8 cellular contexts compared by ENCODE assay signal in genomic region chr19:14249012-14249754, GRCh38. TPM values are rescaled to one million over a fixed set of nuclear protein-coding genes. Genes with fewer than 3 reads are reported as not detected.
DNase-seq lines count a peak whose midpoint lies in the region; ATAC-seq and TF ChIP-seq lines count a peak whose summit lies in the region.
"Not testable (repeated sequence)": the region's sequence is repeated elsewhere in the genome, so short reads cannot be mapped to it uniquely, and the experiment has no call there.

No MANE protein-coding gene starts in this region.

- H3K4me3 ChIP-seq in CD8-positive, alpha-beta memory T cell (ENCODE audit: low read length) = peak overlapping the region; percentile 50
- H3K4me3 ChIP-seq in PC-3 (ENCODE audit: low read length) (peak overlapping the region; percentile 62), iPS-15b (ENCODE audit: low read depth, low read length) (peak overlapping the region; percentile 52), stomach (peak overlapping the region; percentile 48 to 59 (median 56))

- ATAC-seq in PC-3 = peak; percentile 48

- TSS peak; percentile 37 for BruUV-seq in PC-3 (replicated peaks; lab: Mats Ljungman, UMichigan)

- not testable (repeated sequence) for H3K27me3 Mint-ChIP-seq in CD8-positive, alpha-beta memory T cell; activated T-cell treated with anti-CD3 and anti-CD28 coated beads, Interleukin-2, amount 50 U/mL, for 24 hours
- H3K27me3 Mint-ChIP-seq in dendritic cell treated with granulocyte-macrophage colony-stimulating factor and Interleukin-4, amounts not matched to agents 40 ng/mL and 50 ng/mL, for 4 days = peaks cover 60% of the 10 kb centered on the region

- H3K9me3 Mint-ChIP-seq in CD8-positive, alpha-beta memory T cell; activated T-cell treated with anti-CD3 and anti-CD28 coated beads, Interleukin-2, amount 50 U/mL, for 24 hours; dendritic cell treated with granulocyte-macrophage colony-stimulating factor and Interleukin-4, amounts not matched to agents 40 ng/mL and 50 ng/mL, for 4 days: not testable (repeated sequence)

- not testable (repeated sequence) for TF ChIP-seq EP300 in stomach (IDR thresholded peaks at IDR 0.05)

- TF ChIP-seq POLR2A in stomach (IDR thresholded peaks at IDR 0.05) = not testable (repeated sequence)

- H3K27me3 ChIP-seq in CD8-positive, alpha-beta memory T cell (ENCODE audit: insufficient read depth, low read length, poor library complexity, severe bottlenecking); PC-3 (ENCODE audit: low read length); iPS-15b (ENCODE audit: control insufficient read depth, insufficient read depth, low read length): not testable (repeated sequence)
- H3K27me3 ChIP-seq in stomach = peaks cover 0 to 36% (median 20%) of the 10 kb centered on the region in 3 donors

- peak overlapping the region; percentile 40 to 91 (median 72) for H3K4me3 Mint-ChIP-seq in CD8-positive, alpha-beta memory T cell
- H3K4me3 Mint-ChIP-seq in activated T-cell treated with anti-CD3 and anti-CD28 coated beads, Interleukin-2, amount 50 U/mL, for 24 hours = not testable (repeated sequence)
- H3K4me3 Mint-ChIP-seq in dendritic cell treated with granulocyte-macrophage colony-stimulating factor and Interleukin-4, amounts not matched to agents 40 ng/mL and 50 ng/mL, for 4 days = peak overlapping the region; percentile 52

- H3K27ac Mint-ChIP-seq in CD8-positive, alpha-beta memory T cell = peak overlapping the region in 4 of 8 donors; percentile 42 to 77 (median 52)
- H3K27ac Mint-ChIP-seq in activated T-cell treated with anti-CD3 and anti-CD28 coated beads, Interleukin-2, amount 50 U/mL, for 24 hours = peak overlapping the region; percentile 72
- H3K27ac Mint-ChIP-seq in dendritic cell treated with granulocyte-macrophage colony-stimulating factor and Interleukin-4, amounts not matched to agents 40 ng/mL and 50 ng/mL, for 4 days = not testable (repeated sequence)

- H3K27ac ChIP-seq in CD8-positive, alpha-beta memory T cell (ENCODE audit: low read depth, low read length); PC-3 (ENCODE audit: low read length): not testable (repeated sequence)
- H3K27ac ChIP-seq in stomach = peak overlapping the region in 3 of 5 donors; percentile 53 to 72 (median 70)

- H3K9ac ChIP-seq in PC-3 (ENCODE audit: low read length) (peak overlapping the region; percentile 70), iPS-15b (ENCODE audit: low read depth, low read length) (peak overlapping the region; percentile 65)

- H3K79me2 ChIP-seq in PC-3 (ENCODE audit: low read length) = not testable (repeated sequence)

- H3K4me1 Mint-ChIP-seq in CD8-positive, alpha-beta memory T cell = peaks cover 6 to 12% (median 7%) of the 10 kb centered on the region in 3 donors
- H3K4me1 Mint-ChIP-seq in activated T-cell treated with anti-CD3 and anti-CD28 coated beads, Interleukin-2, amount 50 U/mL, for 24 hours (ENCODE audit: low read depth) = peaks cover 10% of the 10 kb centered on the region
- peaks cover 24% of the 10 kb centered on the region for H3K4me1 Mint-ChIP-seq in dendritic cell treated with granulocyte-macrophage colony-stimulating factor and Interleukin-4, amounts not matched to agents 40 ng/mL and 50 ng/mL, for 4 days (ENCODE audit: low read depth)

- CTCF ChIA-PET in CD8-positive, alpha-beta memory T cell (lab: Charles Lee); PC-3 (lab: Charles Lee): not testable (repeated sequence)

- H3K4me2 ChIP-seq in PC-3 (ENCODE audit: low read length) = peak overlapping the region; percentile 88

- H3K36me3 Mint-ChIP-seq in CD8-positive, alpha-beta memory T cell; activated T-cell treated with anti-CD3 and anti-CD28 coated beads, Interleukin-2, amount 50 U/mL, for 24 hours (ENCODE audit: low read depth); dendritic cell treated with granulocyte-macrophage colony-stimulating factor and Interleukin-4, amounts not matched to agents 40 ng/mL and 50 ng/mL, for 4 days (ENCODE audit: low read depth): not testable (repeated sequence)

- peak in 2 of 5 donors; percentile 6 to 31 for DNase-seq in CD8-positive, alpha-beta memory T cell
- peak; percentile 9 for DNase-seq in LHCN-M2 (ENCODE audit: low read depth)
- DNase-seq in PC-3, stomach: not testable (repeated sequence)
- peak; percentile 78 for DNase-seq in activated T-cell treated with anti-CD3 and anti-CD28 coated beads, Interleukin-2, amount 50 U/mL, for 24 hours
- peak in 51 of 56 donors; percentile 8 to 80 (median 49) for DNase-seq in nucleus accumbens (lab: John Stamatoyannopoulos, UW)

- H3K4me1 ChIP-seq in CD8-positive, alpha-beta memory T cell (ENCODE audit: insufficient read depth, low read length); PC-3 (ENCODE audit: insufficient read depth, low read length); iPS-15b (ENCODE audit: control insufficient read depth, insufficient read depth, low read length): not testable (repeated sequence)
- peaks cover 7 to 28% (median 22%) of the 10 kb centered on the region in 4 donors for H3K4me1 ChIP-seq in stomach

- TF ChIP-seq CTCF in PC-3 (conservative IDR thresholded peaks at IDR 0.05; ENCODE audit: low read depth, low read length); stomach (IDR thresholded peaks at IDR 0.05): not testable (repeated sequence)

- not testable (repeated sequence) for H3F3A ChIP-seq in PC-3 (ENCODE audit: low read length, unreplicated experiment)

- not testable (repeated sequence) for H3K9me2 ChIP-seq in PC-3 (replicated peaks; ENCODE audit: low read length)

- POLR2A ChIA-PET in CD8-positive, alpha-beta memory T cell (lab: Charles Lee) = interaction anchor here (0.5 kb wide), 1 partner anchor 132 kb away, joined by 3 read pairs; the partner anchor contains the start of gene ADGRE5
- POLR2A ChIA-PET in PC-3 (lab: Charles Lee; ENCODE audit: unreplicated experiment) = not testable (repeated sequence)

- peak overlapping the region; percentile 82 for H2AFZ ChIP-seq in PC-3 (ENCODE audit: low read length)

- 1 to 6% (median 2%) methylated on average over 28 to 39 of the region's 39 CpGs for WGBS in stomach, 5 donors

- not testable (repeated sequence) for H3K9me3 ChIP-seq in CD8-positive, alpha-beta memory T cell (ENCODE audit: low read length); PC-3 (ENCODE audit: low read length); iPS-15b (ENCODE audit: control insufficient read depth, insufficient read depth, low read length); stomach

- intact Hi-C loops in PC-3 (cut with micrococcal nuclease); dendritic cell treated with granulocyte-macrophage colony-stimulating factor and Interleukin-4, amounts not matched to agents 40 ng/mL and 50 ng/mL, for 4 days (cut with micrococcal nuclease); stomach (cut with DNase I; ENCODE audit: low total_unique reads): not testable (repeated sequence)

- H3K36me3 ChIP-seq in CD8-positive, alpha-beta memory T cell (ENCODE audit: insufficient read depth, low read length); PC-3 (ENCODE audit: low read depth, low read length); iPS-15b (ENCODE audit: control insufficient read depth, insufficient read depth, low read length); stomach: not testable (repeated sequence)

- not testable (repeated sequence) for H4K20me1 ChIP-seq in PC-3 (ENCODE audit: low read length)

RNA-seq across cellular contexts. Expression of gene ADGRL1, which starts 43.2 kb away (rescaled TPM):
- total RNA-seq in CD8-positive, alpha-beta memory T cell = 1 to 10 TPM; 5.8 TPM
- 0.81 TPM for polyA plus RNA-seq in CD8-positive, alpha-beta memory T cell
- total RNA-seq in LHCN-M2 (2014; rRNA removed) (0.45 and 1.6 TPM in 2 replicates), PC-3 (2014; rRNA removed) (37.2 and 39.3 TPM in 2 replicates), stomach (10 to 100 TPM in 4 of 5 donors, 1 to 10 TPM in 1; 9.0 to 24.5 (median 18.7) TPM)
- 1.00 TPM for polyA plus RNA-seq in LHCN-M2 (2012)
- 10 to 100 TPM in 1 of 3 donors, 1 to 10 TPM in 2; 6.0 to 11.0 (median 6.7) TPM for polyA plus RNA-seq in stomach
